Comparison of ENCODE assay signal across 8 cellular contexts in the genomic region with DNA sequence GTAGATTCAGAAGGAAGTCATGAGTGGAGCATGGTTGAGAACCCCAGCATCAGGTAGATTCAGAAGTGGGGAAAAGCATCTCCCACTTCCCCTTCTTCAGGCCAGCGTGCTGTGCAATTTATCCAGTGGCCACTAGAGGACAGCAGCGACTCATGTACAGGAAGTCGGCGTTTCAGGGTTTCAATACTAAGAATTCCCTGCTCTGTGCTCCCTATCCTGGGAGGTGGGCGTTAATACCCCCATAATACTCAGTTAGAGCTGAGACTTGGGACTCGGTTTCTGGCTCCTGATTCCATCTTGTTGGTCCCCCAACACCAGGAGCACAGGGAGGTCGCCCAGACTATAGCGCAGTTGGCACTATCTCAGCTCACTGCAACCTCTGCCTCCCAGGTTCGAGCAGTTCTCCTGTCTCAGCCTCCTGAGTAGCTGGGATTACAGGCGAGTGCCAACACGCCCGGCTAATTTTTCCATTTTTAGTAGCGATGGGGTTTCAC.
DNase-seq lines count a peak whose midpoint lies in the region; ATAC-seq and TF ChIP-seq lines count a peak whose summit lies in the region.

No MANE protein-coding gene starts in this region.

- ATAC-seq in HG03432 (IDR thresholded peaks at IDR 0.05; ENCODE audit: unreplicated experiment) (peak; percentile 62), HG02759 (IDR thresholded peaks at IDR 0.05; ENCODE audit: unreplicated experiment) (no peak)
- ATAC-seq in activated CD8-positive, alpha-beta memory T cell treated with anti-CD3 and anti-CD28 coated beads, Interleukin-2, amount 10 ng/mL, durations not matched to agents 7 days and 5 days = peak; percentile 84
- ATAC-seq in natural killer cell treated with Interleukin-12 subunit alpha and Interleukin-12 subunit beta and Interleukin-15 and Interleukin-18, amount 100 ng/mL, for 72 hours = peak; percentile 67 to 80

- DNase-seq in GM10266 (ENCODE audit: extremely low spot score) (peak; percentile 47), NOMO-1 treated with DMSO at 0.1 percent for 48 hours (lab: John Stamatoyannopoulos, UW; ENCODE audit: unreplicated experiment) (peak; percentile 58), erythroblast (lab: John Stamatoyannopoulos, UW) (peak; percentile 57 to 81)
- DNase-seq in activated CD8-positive, alpha-beta memory T cell treated with anti-CD3 and anti-CD28 coated beads, Interleukin-2, amount 10 ng/mL, durations not matched to agents 7 days and 5 days = peak; percentile 84
- DNase-seq in natural killer cell treated with Interleukin-12 subunit alpha and Interleukin-12 subunit beta and Interleukin-15 and Interleukin-18, amount 100 ng/mL, for 72 hours (ENCODE audit: low spot score) = peak; percentile 81
- peak; percentile 46 to 79 (median 59) for DNase-seq in stimulated activated naive CD4-positive, alpha-beta T cell (lab: John Stamatoyannopoulos, UW)

- CTCF ChIA-PET in activated CD8-positive, alpha-beta memory T cell treated with anti-CD3 and anti-CD28 coated beads, Interleukin-2, amount 10 ng/mL, durations not matched to agents 7 days and 5 days (lab: Charles Lee) = interaction anchor here (0.6 to 3.5 kb wide), 30 partner anchors 9 to 329 kb away, joined by 3 to 70 read pairs (median 4); a partner anchor contains a TSS

- TF ChIP-seq POLR2A in erythroblast (IDR thresholded peaks at IDR 0.05; ENCODE audit: low read length) = no peak

- H3K27ac Mint-ChIP-seq in activated CD8-positive, alpha-beta memory T cell treated with anti-CD3 and anti-CD28 coated beads, Interleukin-2, amount 10 ng/mL, durations not matched to agents 7 days and 5 days = no peak overlapping the region
- H3K27ac Mint-ChIP-seq in natural killer cell treated with Interleukin-12 subunit alpha and Interleukin-12 subunit beta and Interleukin-15 and Interleukin-18, amount 100 ng/mL, for 72 hours = no peak overlapping the region

- H3K27me3 Mint-ChIP-seq in activated CD8-positive, alpha-beta memory T cell treated with anti-CD3 and anti-CD28 coated beads, Interleukin-2, amount 10 ng/mL, durations not matched to agents 7 days and 5 days = no peaks in the 10 kb centered on the region
- H3K27me3 Mint-ChIP-seq in natural killer cell treated with Interleukin-12 subunit alpha and Interleukin-12 subunit beta and Interleukin-15 and Interleukin-18, amount 100 ng/mL, for 72 hours = peaks cover 0 to 3% of the 10 kb centered on the region in 2 donors

- H3K4me3 Mint-ChIP-seq in activated CD8-positive, alpha-beta memory T cell treated with anti-CD3 and anti-CD28 coated beads, Interleukin-2, amount 10 ng/mL, durations not matched to agents 7 days and 5 days = no peak overlapping the region
- H3K4me3 Mint-ChIP-seq in natural killer cell treated with Interleukin-12 subunit alpha and Interleukin-12 subunit beta and Interleukin-15 and Interleukin-18, amount 100 ng/mL, for 72 hours = no peak overlapping the region

- H3K36me3 Mint-ChIP-seq in activated CD8-positive, alpha-beta memory T cell treated with anti-CD3 and anti-CD28 coated beads, Interleukin-2, amount 10 ng/mL, durations not matched to agents 7 days and 5 days = no peaks in the 10 kb centered on the region
- no peaks in the 10 kb centered on the region for H3K36me3 Mint-ChIP-seq in natural killer cell treated with Interleukin-12 subunit alpha and Interleukin-12 subunit beta and Interleukin-15 and Interleukin-18, amount 100 ng/mL, for 72 hours

- TF ChIP-seq CTCF in GM10266 (IDR thresholded peaks at IDR 0.05; ENCODE audit: control insufficient read depth, insufficient read depth, low read depth, missing control alignments) = peak; percentile 97

- peaks cover 25% of the 10 kb centered on the region for H3K4me1 Mint-ChIP-seq in activated CD8-positive, alpha-beta memory T cell treated with anti-CD3 and anti-CD28 coated beads, Interleukin-2, amount 10 ng/mL, durations not matched to agents 7 days and 5 days
- peaks cover 0 to 18% of the 10 kb centered on the region in 2 donors for H3K4me1 Mint-ChIP-seq in natural killer cell treated with Interleukin-12 subunit alpha and Interleukin-12 subunit beta and Interleukin-15 and Interleukin-18, amount 100 ng/mL, for 72 hours (ENCODE audit: low read depth in 2 of 2)

- no peaks in the 10 kb centered on the region for H3K9me3 Mint-ChIP-seq in activated CD8-positive, alpha-beta memory T cell treated with anti-CD3 and anti-CD28 coated beads, Interleukin-2, amount 10 ng/mL, durations not matched to agents 7 days and 5 days (ENCODE audit: low read depth)
- no peaks in the 10 kb centered on the region for H3K9me3 Mint-ChIP-seq in natural killer cell treated with Interleukin-12 subunit alpha and Interleukin-12 subunit beta and Interleukin-15 and Interleukin-18, amount 100 ng/mL, for 72 hours
